15 cellular contexts compared by ENCODE assay signal in genomic region chr2:197853549-197853948, GRCh38. TPM values are rescaled to one million over a fixed set of nuclear protein-coding genes. Genes with fewer than 3 reads are reported as not detected.
A peak's percentile ranks its signal among the peaks of the same experiment; 100 is the strongest.
DNase-seq lines count a peak whose midpoint lies in the region; ATAC-seq and TF ChIP-seq lines count a peak whose summit lies in the region.
"Had no signal": no experiment of that assay in that cellular context is flagged by ENCODE, and none has a peak within 500 bp of the region (broad histone marks: within the 10 kb centered on the region; RNA-seq: fewer than 3 reads in every experiment).

No MANE protein-coding gene starts in this region.

- H3K4me1 Mint-ChIP-seq in CD4-positive, alpha-beta T cell (ENCODE audit: low read depth), result peaks cover 94% of the 10 kb centered on the region
- H3K4me1 Mint-ChIP-seq in T-helper 17 cell, result peaks cover 38% of the 10 kb centered on the region

- no peak for DNase-seq in CD4-positive, alpha-beta T cell
- DNase-seq in T-helper 17 cell (no peak), substantia nigra (lab: John Stamatoyannopoulos, UW) (no peak), GDM1 (lab: John Stamatoyannopoulos, UW) (no peak), AG08396 (ENCODE audit: low spot score) (no peak), occipital lobe (lab: John Stamatoyannopoulos, UW) (no peak)
- DNase-seq: AML-193, Calu3, DMS 273 treated with DMSO at 0.1 percent for 48 hours, H7 had no signal

- POLR2A ChIA-PET in CD4-positive, alpha-beta T cell (lab: Charles Lee), result interaction anchor here (1.0 kb wide), 1 partner anchor 16 kb away, joined by 8 read pairs; no protein-coding TSS in a partner anchor

- H3K9me3 Mint-ChIP-seq in CD4-positive, alpha-beta T cell, result no peaks in the 10 kb centered on the region
- H3K9me3 Mint-ChIP-seq: GM23338 had no signal

- H3K27me3 ChIP-seq in CD4-positive, alpha-beta T cell (ENCODE audit: control insufficient read depth, insufficient read depth, low read length), result no peaks in the 10 kb centered on the region
- no peaks in the 10 kb centered on the region for H3K27me3 ChIP-seq in layer of hippocampus (ENCODE audit: control insufficient read depth, insufficient read depth, low read length)
- H3K27me3 ChIP-seq: BLaER1 had no signal

- H3K27ac ChIP-seq in CD4-positive, alpha-beta T cell (ENCODE audit: low read depth, low read length), result no peak overlapping the region
- peak overlapping the region; percentile 54 for H3K27ac ChIP-seq in layer of hippocampus (ENCODE audit: low read depth, low read length)
- H3K27ac ChIP-seq in substantia nigra (ENCODE audit: low read depth, low read length, poor library complexity, severe bottlenecking), result peak overlapping the region; percentile 70
- H3K27ac ChIP-seq: A549, BLaER1 had no signal

- H3K27ac Mint-ChIP-seq in CD4-positive, alpha-beta T cell, result peak overlapping the region; percentile 12
- peak overlapping the region; percentile 29 for H3K27ac Mint-ChIP-seq in T-helper 17 cell
- H3K27ac Mint-ChIP-seq: GM23338 had no signal

- H3K4me3 Mint-ChIP-seq in CD4-positive, alpha-beta T cell, result no peak overlapping the region
- H3K4me3 Mint-ChIP-seq in T-helper 17 cell, result no peak overlapping the region
- H3K4me3 Mint-ChIP-seq: GM23338 had no signal

- intact Hi-C loops in CD4-positive, alpha-beta T cell (cut with DNase I, micrococcal nuclease), result no loop called here

- ATAC-seq in CD4-positive, alpha-beta T cell (ENCODE audit: poor library complexity), result no peak
- no peak for ATAC-seq in T-helper 17 cell
- ATAC-seq: A549, GM12878, GM23338 had no signal

- no peaks in the 10 kb centered on the region for H3K27me3 Mint-ChIP-seq in CD4-positive, alpha-beta T cell
- no peaks in the 10 kb centered on the region for H3K27me3 Mint-ChIP-seq in T-helper 17 cell

- H3K9me3 ChIP-seq in CD4-positive, alpha-beta T cell (ENCODE audit: control insufficient read depth, low read length), result no peaks in the 10 kb centered on the region
- no peaks in the 10 kb centered on the region for H3K9me3 ChIP-seq in T-helper 17 cell (ENCODE audit: control insufficient read depth, low read length, poor library complexity, severe bottlenecking)
- H3K9me3 ChIP-seq: A549, BLaER1 had no signal

- no peaks in the 10 kb centered on the region for H3K36me3 Mint-ChIP-seq in CD4-positive, alpha-beta T cell (ENCODE audit: low read depth)
- H3K36me3 Mint-ChIP-seq in T-helper 17 cell (ENCODE audit: low read depth), result peaks cover 3% of the 10 kb centered on the region

- TF ChIP-seq CTCF in CD4-positive, alpha-beta T cell (IDR thresholded peaks at IDR 0.05), result no peak

- CTCF ChIA-PET in CD4-positive, alpha-beta T cell (lab: Charles Lee), result no interaction called here

RNA-seq across cellular contexts. Expression of gene PLCL1, which starts 49.2 kb away (rescaled TPM):
- total RNA-seq in CD4-positive, alpha-beta T cell, result 10 to 100 TPM; 27.0 to 28.3 TPM
- 10 to 100 TPM; 24.9 to 27.2 TPM for total RNA-seq in T-helper 17 cell
- total RNA-seq in occipital lobe, result 26.0 TPM
- total RNA-seq: GM23338 had no signal
